Comparison of ENCODE assay signal across 8 cellular contexts in the genomic region with DNA sequence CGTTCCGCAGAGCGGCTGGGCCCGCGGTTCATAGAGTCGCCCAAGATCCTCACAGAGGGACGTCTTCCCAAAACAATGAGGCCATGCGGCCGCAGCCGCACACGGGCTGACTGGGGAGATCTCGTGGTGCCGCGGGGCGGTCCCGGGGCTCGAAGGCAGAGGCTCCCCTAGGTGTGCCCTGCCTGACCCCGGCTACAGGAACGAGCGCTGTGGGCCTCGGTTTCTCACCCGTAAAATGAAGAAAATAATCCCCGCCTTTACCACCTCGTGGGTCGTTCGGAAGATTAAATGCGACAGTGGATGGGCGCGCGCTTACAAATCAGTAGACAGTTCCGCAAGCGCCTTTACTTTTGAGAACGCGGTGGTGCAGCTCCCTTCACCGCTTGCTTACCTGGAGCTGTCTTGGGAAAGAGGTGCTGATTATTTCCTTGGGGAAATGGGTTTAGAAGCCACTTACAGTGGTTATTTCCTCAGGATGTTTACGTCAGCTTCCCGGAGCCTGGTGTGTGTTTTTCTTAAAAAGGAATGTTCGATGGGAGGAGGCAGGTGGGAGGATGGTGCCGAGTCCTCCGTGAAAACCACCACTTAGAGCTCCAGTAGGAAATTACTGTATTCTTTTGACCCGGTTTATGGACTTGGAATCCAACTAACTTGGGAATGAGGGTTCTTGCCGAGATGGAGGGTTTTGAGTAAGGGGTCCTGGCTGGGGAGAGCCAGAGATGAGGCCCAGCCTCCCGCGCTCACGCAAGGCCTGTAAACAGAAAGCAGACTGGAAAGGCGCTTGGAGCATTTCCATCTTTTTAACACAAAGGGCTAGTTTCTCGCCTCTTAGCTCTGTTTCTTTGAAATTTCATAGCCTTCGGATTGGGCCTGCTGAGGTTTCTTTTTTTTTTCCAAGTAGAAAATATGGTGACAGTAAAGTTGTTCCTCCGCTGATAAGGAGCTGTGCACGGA. TPM values are rescaled to one million over a fixed set of nuclear protein-coding genes. Genes with fewer than 3 reads are reported as not detected.
DNase-seq lines count a peak whose midpoint lies in the region; ATAC-seq and TF ChIP-seq lines count a peak whose summit lies in the region.

No MANE protein-coding gene starts in this region.

- ATAC-seq in GM21515 (IDR thresholded peaks at IDR 0.05; ENCODE audit: unreplicated experiment) (peak; percentile 3), foreskin keratinocyte (no peak), GM21529 (IDR thresholded peaks at IDR 0.05; ENCODE audit: unreplicated experiment) (no peak)

- H3K4me1 ChIP-seq in BE2C (peaks cover 6% of the 10 kb centered on the region), foreskin keratinocyte (no peaks in the 10 kb centered on the region), osteoblast (ENCODE audit: insufficient read depth, low read length) (peaks cover 4% of the 10 kb centered on the region)

- no peaks in the 10 kb centered on the region for H3K9me3 ChIP-seq in BE2C
- no peaks in the 10 kb centered on the region for H3K9me3 ChIP-seq in osteoblast (ENCODE audit: low read depth, low read length)

- H3K27me3 ChIP-seq in BE2C (no peaks in the 10 kb centered on the region), foreskin keratinocyte (peaks cover 68% of the 10 kb centered on the region), osteoblast (ENCODE audit: insufficient read depth, low read length) (peaks cover 26% of the 10 kb centered on the region)

- TF ChIP-seq CTCF in BE2C (IDR thresholded peaks at IDR 0.05; ENCODE audit: low read depth, low read length) = no peak
- no peak for TF ChIP-seq CTCF in VCaP (conservative IDR thresholded peaks at IDR 0.05)
- TF ChIP-seq CTCF in foreskin keratinocyte (conservative IDR thresholded peaks at IDR 0.05) = no peak
- no peak for TF ChIP-seq CTCF in osteoblast (IDR thresholded peaks at IDR 0.05; ENCODE audit: extremely low read depth, low read depth, low read length)

- H3K4me2 ChIP-seq in osteoblast (ENCODE audit: insufficient read depth, low read length) = peak overlapping the region; percentile 95

- peak overlapping the region; percentile 86 for H2AFZ ChIP-seq in osteoblast (ENCODE audit: low read length)

- DNase-seq in BE2C (no peak), foreskin keratinocyte (peak; percentile 18 to 53), osteoblast (ENCODE audit: insufficient read length, low spot score, missing footprints) (peak; percentile 88), middle frontal gyrus (ENCODE audit: extremely low spot score, low spot score) (no peak)
- no peak for DNase-seq in NK-92 treated with Interleukin-12 subunit alpha and Interleukin-12 subunit beta, amount 100 ng/mL, for 24 hours (lab: John Stamatoyannopoulos, UW)

- peaks cover 9% of the 10 kb centered on the region for H4K20me1 ChIP-seq in osteoblast (ENCODE audit: insufficient read depth, low read length)

- H3K27ac ChIP-seq in VCaP (peak overlapping the region; percentile 100), foreskin keratinocyte (no peak overlapping the region), osteoblast (ENCODE audit: low read depth, low read length) (no peak overlapping the region)

- H3K36me3 ChIP-seq in BE2C = peaks cover 9% of the 10 kb centered on the region
- H3K36me3 ChIP-seq in osteoblast (ENCODE audit: insufficient read depth, low read length) = no peaks in the 10 kb centered on the region

- peaks cover 15% of the 10 kb centered on the region for H3K79me2 ChIP-seq in osteoblast (ENCODE audit: insufficient read depth, low read length)

- H3K4me3 ChIP-seq in BE2C (ENCODE audit: low read depth, low read length) (peak overlapping the region; percentile 70), osteoblast (ENCODE audit: insufficient read depth, low read length) (peak overlapping the region; percentile 92)

RNA-seq across cellular contexts. Expression of gene MEX3B, which starts 2.0 kb away (rescaled TPM):
- 22.0 TPM for polyA plus RNA-seq in BE2C (2012; ENCODE audit: insufficient read depth, insufficient read length, low read depth)
- total RNA-seq in foreskin keratinocyte = 1.0 and 1.3 TPM in 2 replicates
- polyA plus RNA-seq in foreskin keratinocyte = 0.39 and 0.51 TPM in 2 replicates
- 11.2 and 15.2 TPM in 2 replicates for total RNA-seq in osteoblast

Comparison
In these comparisons a context has a peak if more than half of its experiments do, and no peak if none do; other contexts are left out.
1. DNase-seq: peak in foreskin keratinocyte (2 of 2) and osteoblast (single experiment); none in BE2C (single experiment), NK-92 treated with Interleukin-12 subunit alpha and Interleukin-12 subunit beta, amount 100 ng/mL, for 24 hours (single experiment) and middle frontal gyrus (single experiment).